1 cellular context compared by ENCODE assay signal in the genomic region with DNA sequence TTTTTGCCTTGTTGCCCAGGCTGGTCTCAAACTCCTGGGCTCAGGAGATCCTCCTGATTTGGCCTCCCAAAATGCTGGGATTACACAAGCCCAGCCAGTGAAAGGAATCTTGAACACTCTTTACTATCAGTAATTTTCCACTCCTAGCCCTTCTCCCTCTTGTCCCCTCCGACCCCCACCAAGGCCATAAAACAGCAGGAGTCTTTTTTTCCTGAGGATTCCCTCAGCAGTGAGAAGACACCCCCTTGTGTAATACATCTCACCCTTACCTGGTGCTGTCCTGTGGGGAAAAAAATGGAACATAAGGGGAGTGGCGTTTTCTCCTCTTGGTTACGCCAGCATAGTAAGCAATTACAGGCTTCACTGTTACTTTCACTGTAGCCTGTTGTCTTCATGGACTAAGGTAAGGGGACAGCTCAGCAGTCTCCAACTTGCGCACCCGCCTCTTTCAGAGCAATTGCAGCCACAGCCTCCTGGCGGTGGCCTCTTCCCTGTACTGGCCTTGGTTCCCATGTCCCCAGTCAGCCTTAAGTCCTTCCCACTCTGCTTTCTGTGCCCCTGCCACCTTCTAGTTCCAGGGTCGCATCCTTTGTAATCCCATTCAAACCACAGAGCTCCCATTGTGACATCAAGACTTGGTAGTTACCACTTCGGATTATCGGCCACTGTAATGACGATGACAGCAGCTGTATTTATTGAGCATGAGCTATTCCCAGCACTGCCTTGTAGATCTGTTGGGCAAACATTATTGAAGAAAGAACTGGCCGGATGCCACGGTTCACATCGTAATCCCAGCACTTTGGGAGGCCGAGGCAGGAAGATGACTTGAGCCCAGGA.
TF ChIP-seq lines count a peak whose summit lies in the region.

No MANE protein-coding gene starts in this region.

TF ChIP-seq in HepG2, 621 proteins besides CTCF, POLR2A, EP300 and RAD21 (continued from another document and continues in another):
- TF ChIP-seq, protein P1, sequence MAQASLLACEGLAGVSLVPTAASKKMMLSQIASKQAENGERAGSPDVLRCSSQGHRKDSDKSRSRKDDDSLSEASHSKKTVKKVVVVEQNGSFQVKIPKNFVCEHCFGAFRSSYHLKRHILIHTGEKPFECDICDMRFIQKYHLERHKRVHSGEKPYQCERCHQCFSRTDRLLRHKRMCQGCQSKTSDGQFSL (CRISPR knock-in tag; IDR thresholded peaks at IDR 0.05): no peak
- TF ChIP-seq ATF7-NPFF (CRISPR knock-in tag; IDR thresholded peaks at IDR 0.05; ENCODE audit: low read depth): no peak; the same call in 1 of the 2 replicates
- TF ChIP-seq ZMAT3 (CRISPR knock-in tag; conservative IDR thresholded peaks at IDR 0.05): no peak
- TF ChIP-seq, protein P2, sequence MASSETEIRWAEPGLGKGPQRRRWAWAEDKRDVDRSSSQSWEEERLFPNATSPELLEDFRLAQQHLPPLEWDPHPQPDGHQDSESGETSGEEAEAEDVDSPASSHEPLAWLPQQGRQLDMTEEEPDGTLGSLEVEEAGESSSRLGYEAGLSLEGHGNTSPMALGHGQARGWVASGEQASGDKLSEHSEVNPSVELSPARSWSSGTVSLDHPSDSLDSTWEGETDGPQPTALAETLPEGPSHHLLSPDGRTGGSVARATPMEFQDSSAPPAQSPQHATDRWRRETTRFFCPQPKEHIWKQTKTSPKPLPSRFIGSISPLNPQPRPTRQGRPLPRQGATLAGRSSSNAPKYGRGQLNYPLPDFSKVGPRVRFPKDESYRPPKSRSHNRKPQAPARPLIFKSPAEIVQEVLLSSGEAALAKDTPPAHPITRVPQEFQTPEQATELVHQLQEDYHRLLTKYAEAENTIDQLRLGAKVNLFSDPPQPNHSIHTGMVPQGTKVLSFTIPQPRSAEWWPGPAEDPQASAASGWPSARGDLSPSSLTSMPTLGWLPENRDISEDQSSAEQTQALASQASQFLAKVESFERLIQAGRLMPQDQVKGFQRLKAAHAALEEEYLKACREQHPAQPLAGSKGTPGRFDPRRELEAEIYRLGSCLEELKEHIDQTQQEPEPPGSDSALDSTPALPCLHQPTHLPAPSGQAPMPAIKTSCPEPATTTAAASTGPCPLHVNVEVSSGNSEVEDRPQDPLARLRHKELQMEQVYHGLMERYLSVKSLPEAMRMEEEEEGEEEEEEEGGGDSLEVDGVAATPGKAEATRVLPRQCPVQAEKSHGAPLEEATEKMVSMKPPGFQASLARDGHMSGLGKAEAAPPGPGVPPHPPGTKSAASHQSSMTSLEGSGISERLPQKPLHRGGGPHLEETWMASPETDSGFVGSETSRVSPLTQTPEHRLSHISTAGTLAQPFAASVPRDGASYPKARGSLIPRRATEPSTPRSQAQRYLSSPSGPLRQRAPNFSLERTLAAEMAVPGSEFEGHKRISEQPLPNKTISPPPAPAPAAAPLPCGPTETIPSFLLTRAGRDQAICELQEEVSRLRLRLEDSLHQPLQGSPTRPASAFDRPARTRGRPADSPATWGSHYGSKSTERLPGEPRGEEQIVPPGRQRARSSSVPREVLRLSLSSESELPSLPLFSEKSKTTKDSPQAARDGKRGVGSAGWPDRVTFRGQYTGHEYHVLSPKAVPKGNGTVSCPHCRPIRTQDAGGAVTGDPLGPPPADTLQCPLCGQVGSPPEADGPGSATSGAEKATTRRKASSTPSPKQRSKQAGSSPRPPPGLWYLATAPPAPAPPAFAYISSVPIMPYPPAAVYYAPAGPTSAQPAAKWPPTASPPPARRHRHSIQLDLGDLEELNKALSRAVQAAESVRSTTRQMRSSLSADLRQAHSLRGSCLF (CRISPR knock-in tag; IDR thresholded peaks at IDR 0.05; ENCODE audit: borderline replicate concordance): no peak
- TF ChIP-seq, protein P3, sequence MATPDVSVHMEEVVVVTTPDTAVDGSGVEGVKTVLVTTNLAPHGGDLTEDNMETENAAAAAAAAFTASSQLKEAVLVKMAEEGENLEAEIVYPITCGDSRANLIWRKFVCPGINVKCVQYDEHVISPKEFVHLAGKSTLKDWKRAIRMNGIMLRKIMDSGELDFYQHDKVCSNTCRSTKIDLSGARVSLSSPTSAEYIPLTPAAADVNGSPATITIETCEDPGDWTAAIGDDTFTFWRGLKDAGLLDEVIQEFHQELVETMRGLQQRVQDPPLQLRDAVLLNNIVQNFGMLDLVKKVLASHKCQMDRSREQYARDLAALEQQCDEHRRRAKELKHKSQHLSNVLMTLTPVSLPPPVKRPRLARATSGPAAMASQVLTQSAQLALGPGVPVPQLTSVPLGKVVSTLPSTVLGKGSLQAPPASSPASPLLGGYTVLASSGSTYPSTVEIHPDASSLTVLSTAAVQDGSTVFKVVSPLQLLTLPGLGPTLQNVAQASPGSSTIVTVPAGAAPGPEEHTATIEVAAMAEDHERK (CRISPR knock-in tag; IDR thresholded peaks at IDR 0.05; ENCODE audit: low read depth): no peak
- no peak for TF ChIP-seq TBL1XR1 (IDR thresholded peaks at IDR 0.05; ENCODE audit: borderline replicate concordance, low read length, partially characterized antibody)
- TF ChIP-seq, protein P4, sequence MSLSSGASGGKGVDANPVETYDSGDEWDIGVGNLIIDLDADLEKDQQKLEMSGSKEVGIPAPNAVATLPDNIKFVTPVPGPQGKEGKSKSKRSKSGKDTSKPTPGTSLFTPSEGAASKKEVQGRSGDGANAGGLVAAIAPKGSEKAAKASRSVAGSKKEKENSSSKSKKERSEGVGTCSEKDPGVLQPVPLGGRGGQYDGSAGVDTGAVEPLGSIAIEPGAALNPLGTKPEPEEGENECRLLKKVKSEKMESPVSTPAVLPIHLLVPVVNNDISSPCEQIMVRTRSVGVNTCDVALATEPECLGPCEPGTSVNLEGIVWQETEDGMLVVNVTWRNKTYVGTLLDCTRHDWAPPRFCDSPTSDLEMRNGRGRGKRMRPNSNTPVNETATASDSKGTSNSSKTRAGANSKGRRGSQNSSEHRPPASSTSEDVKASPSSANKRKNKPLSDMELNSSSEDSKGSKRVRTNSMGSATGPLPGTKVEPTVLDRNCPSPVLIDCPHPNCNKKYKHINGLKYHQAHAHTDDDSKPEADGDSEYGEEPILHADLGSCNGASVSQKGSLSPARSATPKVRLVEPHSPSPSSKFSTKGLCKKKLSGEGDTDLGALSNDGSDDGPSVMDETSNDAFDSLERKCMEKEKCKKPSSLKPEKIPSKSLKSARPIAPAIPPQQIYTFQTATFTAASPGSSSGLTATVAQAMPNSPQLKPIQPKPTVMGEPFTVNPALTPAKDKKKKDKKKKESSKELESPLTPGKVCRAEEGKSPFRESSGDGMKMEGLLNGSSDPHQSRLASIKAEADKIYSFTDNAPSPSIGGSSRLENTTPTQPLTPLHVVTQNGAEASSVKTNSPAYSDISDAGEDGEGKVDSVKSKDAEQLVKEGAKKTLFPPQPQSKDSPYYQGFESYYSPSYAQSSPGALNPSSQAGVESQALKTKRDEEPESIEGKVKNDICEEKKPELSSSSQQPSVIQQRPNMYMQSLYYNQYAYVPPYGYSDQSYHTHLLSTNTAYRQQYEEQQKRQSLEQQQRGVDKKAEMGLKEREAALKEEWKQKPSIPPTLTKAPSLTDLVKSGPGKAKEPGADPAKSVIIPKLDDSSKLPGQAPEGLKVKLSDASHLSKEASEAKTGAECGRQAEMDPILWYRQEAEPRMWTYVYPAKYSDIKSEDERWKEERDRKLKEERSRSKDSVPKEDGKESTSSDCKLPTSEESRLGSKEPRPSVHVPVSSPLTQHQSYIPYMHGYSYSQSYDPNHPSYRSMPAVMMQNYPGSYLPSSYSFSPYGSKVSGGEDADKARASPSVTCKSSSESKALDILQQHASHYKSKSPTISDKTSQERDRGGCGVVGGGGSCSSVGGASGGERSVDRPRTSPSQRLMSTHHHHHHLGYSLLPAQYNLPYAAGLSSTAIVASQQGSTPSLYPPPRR (CRISPR knock-in tag; IDR thresholded peaks at IDR 0.05; ENCODE audit: borderline replicate concordance): no peak
- peak; percentile 22; the same call in 1 of the 2 replicates for TF ChIP-seq ZNF644 (CRISPR knock-in tag; IDR thresholded peaks at IDR 0.05; ENCODE audit: low read depth)
- 0 out of 2 replicates have a peak, but pooled peaks have one; percentile 29 for TF ChIP-seq CEBPB (IDR thresholded peaks at IDR 0.05; ENCODE audit: borderline replicate concordance, low read depth, low read length)
- TF ChIP-seq, protein P5, sequence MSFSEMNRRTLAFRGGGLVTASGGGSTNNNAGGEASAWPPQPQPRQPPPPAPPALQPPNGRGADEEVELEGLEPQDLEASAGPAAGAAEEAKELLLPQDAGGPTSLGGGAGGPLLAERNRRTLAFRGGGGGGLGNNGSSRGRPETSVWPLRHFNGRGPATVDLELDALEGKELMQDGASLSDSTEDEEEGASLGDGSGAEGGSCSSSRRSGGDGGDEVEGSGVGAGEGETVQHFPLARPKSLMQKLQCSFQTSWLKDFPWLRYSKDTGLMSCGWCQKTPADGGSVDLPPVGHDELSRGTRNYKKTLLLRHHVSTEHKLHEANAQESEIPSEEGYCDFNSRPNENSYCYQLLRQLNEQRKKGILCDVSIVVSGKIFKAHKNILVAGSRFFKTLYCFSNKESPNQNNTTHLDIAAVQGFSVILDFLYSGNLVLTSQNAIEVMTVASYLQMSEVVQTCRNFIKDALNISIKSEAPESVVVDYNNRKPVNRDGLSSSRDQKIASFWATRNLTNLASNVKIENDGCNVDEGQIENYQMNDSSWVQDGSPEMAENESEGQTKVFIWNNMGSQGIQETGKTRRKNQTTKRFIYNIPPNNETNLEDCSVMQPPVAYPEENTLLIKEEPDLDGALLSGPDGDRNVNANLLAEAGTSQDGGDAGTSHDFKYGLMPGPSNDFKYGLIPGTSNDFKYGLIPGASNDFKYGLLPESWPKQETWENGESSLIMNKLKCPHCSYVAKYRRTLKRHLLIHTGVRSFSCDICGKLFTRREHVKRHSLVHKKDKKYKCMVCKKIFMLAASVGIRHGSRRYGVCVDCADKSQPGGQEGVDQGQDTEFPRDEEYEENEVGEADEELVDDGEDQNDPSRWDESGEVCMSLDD (CRISPR knock-in tag; IDR thresholded peaks at IDR 0.05; ENCODE audit: borderline replicate concordance): no peak
- TF ChIP-seq, protein P6, sequence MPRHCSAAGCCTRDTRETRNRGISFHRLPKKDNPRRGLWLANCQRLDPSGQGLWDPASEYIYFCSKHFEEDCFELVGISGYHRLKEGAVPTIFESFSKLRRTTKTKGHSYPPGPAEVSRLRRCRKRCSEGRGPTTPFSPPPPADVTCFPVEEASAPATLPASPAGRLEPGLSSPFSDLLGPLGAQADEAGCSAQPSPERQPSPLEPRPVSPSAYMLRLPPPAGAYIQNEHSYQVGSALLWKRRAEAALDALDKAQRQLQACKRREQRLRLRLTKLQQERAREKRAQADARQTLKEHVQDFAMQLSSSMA (CRISPR knock-in tag; IDR thresholded peaks at IDR 0.05): no peak
- TF ChIP-seq MED1 (CRISPR knock-in tag; IDR thresholded peaks at IDR 0.05): 0 out of 2 replicates have a peak, but pooled peaks have one; percentile 22
- no peak for TF ChIP-seq MIXL1 (CRISPR knock-in tag; IDR thresholded peaks at IDR 0.05)
- TF ChIP-seq HDAC2 (CRISPR knock-in tag; IDR thresholded peaks at IDR 0.05): peak; percentile 52; the same call in 1 of the 2 replicates
- TF ChIP-seq RAD51 (IDR thresholded peaks at IDR 0.05; ENCODE audit: borderline replicate concordance): no peak
- TF ChIP-seq, protein P7, sequence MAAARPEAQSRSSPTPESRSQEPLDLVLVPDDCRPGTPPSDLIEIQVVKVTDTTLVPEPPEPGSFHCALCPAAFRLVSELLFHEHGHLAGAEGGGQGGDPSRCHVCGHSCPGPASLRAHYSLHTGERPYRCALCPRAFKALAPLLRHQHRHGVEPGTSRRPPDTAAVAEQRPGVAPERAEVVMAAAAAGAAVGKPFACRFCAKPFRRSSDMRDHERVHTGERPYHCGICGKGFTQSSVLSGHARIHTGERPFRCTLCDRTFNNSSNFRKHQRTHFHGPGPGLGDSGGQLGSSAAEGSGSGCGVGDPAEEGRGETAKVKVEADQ (CRISPR knock-in tag; IDR thresholded peaks at IDR 0.05; ENCODE audit: borderline replicate concordance): no peak
- TF ChIP-seq, protein P8, sequence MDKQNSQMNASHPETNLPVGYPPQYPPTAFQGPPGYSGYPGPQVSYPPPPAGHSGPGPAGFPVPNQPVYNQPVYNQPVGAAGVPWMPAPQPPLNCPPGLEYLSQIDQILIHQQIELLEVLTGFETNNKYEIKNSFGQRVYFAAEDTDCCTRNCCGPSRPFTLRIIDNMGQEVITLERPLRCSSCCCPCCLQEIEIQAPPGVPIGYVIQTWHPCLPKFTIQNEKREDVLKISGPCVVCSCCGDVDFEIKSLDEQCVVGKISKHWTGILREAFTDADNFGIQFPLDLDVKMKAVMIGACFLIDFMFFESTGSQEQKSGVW (CRISPR knock-in tag; IDR thresholded peaks at IDR 0.05; ENCODE audit: borderline replicate concordance): no peak
- TF ChIP-seq HHEX (CRISPR knock-in tag; IDR thresholded peaks at IDR 0.05): no peak
- no peak for TF ChIP-seq ATF1 (CRISPR knock-in tag; IDR thresholded peaks at IDR 0.05)
- no peak for TF ChIP-seq HCFC1 (IDR thresholded peaks at IDR 0.05; ENCODE audit: low read depth, low read length)
- TF ChIP-seq, protein P9, sequence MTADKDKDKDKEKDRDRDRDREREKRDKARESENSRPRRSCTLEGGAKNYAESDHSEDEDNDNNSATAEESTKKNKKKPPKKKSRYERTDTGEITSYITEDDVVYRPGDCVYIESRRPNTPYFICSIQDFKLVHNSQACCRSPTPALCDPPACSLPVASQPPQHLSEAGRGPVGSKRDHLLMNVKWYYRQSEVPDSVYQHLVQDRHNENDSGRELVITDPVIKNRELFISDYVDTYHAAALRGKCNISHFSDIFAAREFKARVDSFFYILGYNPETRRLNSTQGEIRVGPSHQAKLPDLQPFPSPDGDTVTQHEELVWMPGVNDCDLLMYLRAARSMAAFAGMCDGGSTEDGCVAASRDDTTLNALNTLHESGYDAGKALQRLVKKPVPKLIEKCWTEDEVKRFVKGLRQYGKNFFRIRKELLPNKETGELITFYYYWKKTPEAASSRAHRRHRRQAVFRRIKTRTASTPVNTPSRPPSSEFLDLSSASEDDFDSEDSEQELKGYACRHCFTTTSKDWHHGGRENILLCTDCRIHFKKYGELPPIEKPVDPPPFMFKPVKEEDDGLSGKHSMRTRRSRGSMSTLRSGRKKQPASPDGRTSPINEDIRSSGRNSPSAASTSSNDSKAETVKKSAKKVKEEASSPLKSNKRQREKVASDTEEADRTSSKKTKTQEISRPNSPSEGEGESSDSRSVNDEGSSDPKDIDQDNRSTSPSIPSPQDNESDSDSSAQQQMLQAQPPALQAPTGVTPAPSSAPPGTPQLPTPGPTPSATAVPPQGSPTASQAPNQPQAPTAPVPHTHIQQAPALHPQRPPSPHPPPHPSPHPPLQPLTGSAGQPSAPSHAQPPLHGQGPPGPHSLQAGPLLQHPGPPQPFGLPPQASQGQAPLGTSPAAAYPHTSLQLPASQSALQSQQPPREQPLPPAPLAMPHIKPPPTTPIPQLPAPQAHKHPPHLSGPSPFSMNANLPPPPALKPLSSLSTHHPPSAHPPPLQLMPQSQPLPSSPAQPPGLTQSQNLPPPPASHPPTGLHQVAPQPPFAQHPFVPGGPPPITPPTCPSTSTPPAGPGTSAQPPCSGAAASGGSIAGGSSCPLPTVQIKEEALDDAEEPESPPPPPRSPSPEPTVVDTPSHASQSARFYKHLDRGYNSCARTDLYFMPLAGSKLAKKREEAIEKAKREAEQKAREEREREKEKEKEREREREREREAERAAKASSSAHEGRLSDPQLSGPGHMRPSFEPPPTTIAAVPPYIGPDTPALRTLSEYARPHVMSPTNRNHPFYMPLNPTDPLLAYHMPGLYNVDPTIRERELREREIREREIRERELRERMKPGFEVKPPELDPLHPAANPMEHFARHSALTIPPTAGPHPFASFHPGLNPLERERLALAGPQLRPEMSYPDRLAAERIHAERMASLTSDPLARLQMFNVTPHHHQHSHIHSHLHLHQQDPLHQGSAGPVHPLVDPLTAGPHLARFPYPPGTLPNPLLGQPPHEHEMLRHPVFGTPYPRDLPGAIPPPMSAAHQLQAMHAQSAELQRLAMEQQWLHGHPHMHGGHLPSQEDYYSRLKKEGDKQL (CRISPR knock-in tag; IDR thresholded peaks at IDR 0.05; ENCODE audit: low read depth): no peak
- TF ChIP-seq ZNF180 (CRISPR knock-in tag; IDR thresholded peaks at IDR 0.05; ENCODE audit: borderline replicate concordance, low read depth): no peak
